ENCODE assay signal across 8 cellular contexts in genomic region chr2:231786917-231787292, GRCh38. TPM values are rescaled to one million over a fixed set of nuclear protein-coding genes. Genes with fewer than 3 reads are reported as not detected.
A peak's percentile ranks its signal among the peaks of the same experiment; 100 is the strongest.
DNase-seq lines count a peak whose midpoint lies in the region; ATAC-seq and TF ChIP-seq lines count a peak whose summit lies in the region.

No MANE protein-coding gene starts in this region.

- in situ Hi-C loops in KBM-7 (cut with MboI; ENCODE audit: low pct_unique_long_range_greater_than_20kb, low sequenced_read_pairs) = no loop called here

- H3K27ac Mint-ChIP-seq in activated CD4-positive, alpha-beta T cell treated with anti-CD3 and anti-CD28 coated beads, Interleukin-2, amount 10 ng/mL, durations not matched to agents 7 days and 5 days = peak overlapping the region; percentile 74
- H3K27ac Mint-ChIP-seq in activated naive CD8-positive, alpha-beta T cell treated with anti-CD3 and anti-CD28 coated beads, Interleukin-2, amount 50 U/mL, for 24 hours = peak overlapping the region; percentile 90

- CTCF ChIA-PET in activated CD4-positive, alpha-beta T cell treated with anti-CD3 and anti-CD28 coated beads, Interleukin-2, amount 10 ng/mL, durations not matched to agents 7 days and 5 days (lab: Charles Lee) = interaction anchor here (1.0 kb wide), 1 partner anchor 173 kb away, joined by 3 read pairs; no protein-coding TSS in a partner anchor

- peaks cover 6% of the 10 kb centered on the region for H3K36me3 Mint-ChIP-seq in activated CD4-positive, alpha-beta T cell treated with anti-CD3 and anti-CD28 coated beads, Interleukin-2, amount 10 ng/mL, durations not matched to agents 7 days and 5 days (ENCODE audit: low read depth)
- H3K36me3 Mint-ChIP-seq in activated naive CD8-positive, alpha-beta T cell treated with anti-CD3 and anti-CD28 coated beads, Interleukin-2, amount 50 U/mL, for 24 hours (ENCODE audit: low read depth) = peaks cover 14% of the 10 kb centered on the region

- H3K27me3 ChIP-seq in liver (ENCODE audit: control insufficient read depth in 4 of 4, insufficient read depth in 4 of 4, low read length in 3 of 4) (no peaks in the 10 kb centered on the region), thymus (ENCODE audit: control insufficient read depth, insufficient read depth) (no peaks in the 10 kb centered on the region)

- H3K9me3 ChIP-seq in liver (ENCODE audit: control insufficient read depth in 4 of 4, low read length in 3 of 4) (no peaks in the 10 kb centered on the region), thymus (ENCODE audit: control insufficient read depth) (no peaks in the 10 kb centered on the region)

- POLR2A ChIA-PET in activated CD4-positive, alpha-beta T cell treated with anti-CD3 and anti-CD28 coated beads, Interleukin-2, amount 10 ng/mL, durations not matched to agents 7 days and 5 days (lab: Charles Lee) = no interaction called here

- H3K27me3 Mint-ChIP-seq in activated CD4-positive, alpha-beta T cell treated with anti-CD3 and anti-CD28 coated beads, Interleukin-2, amount 10 ng/mL, durations not matched to agents 7 days and 5 days = no peaks in the 10 kb centered on the region
- no peaks in the 10 kb centered on the region for H3K27me3 Mint-ChIP-seq in activated naive CD8-positive, alpha-beta T cell treated with anti-CD3 and anti-CD28 coated beads, Interleukin-2, amount 50 U/mL, for 24 hours

- H3K27ac ChIP-seq in liver (ENCODE audit: low read depth in 1 of 2, low read length in 2 of 2) (no peak overlapping the region), thymus (ENCODE audit: low read depth) (no peak overlapping the region)

- TF ChIP-seq RAD21 in liver (IDR thresholded peaks at IDR 0.05) = no peak

- H3K4me1 ChIP-seq in liver (ENCODE audit: control insufficient read depth in 4 of 4, insufficient read depth in 4 of 4, low read length in 3 of 4) (peaks cover 0 to 70% (median 54%) of the 10 kb centered on the region in 4 donors), thymus (ENCODE audit: control insufficient read depth, insufficient read depth, low read length) (peaks cover 18% of the 10 kb centered on the region)

- 16% methylated on average over 11 of the region's 11 CpGs for WGBS in liver
- 28% methylated on average over 11 of the region's 11 CpGs for WGBS in thymus

- H3K9me3 Mint-ChIP-seq in activated CD4-positive, alpha-beta T cell treated with anti-CD3 and anti-CD28 coated beads, Interleukin-2, amount 10 ng/mL, durations not matched to agents 7 days and 5 days = no peaks in the 10 kb centered on the region
- H3K9me3 Mint-ChIP-seq in activated naive CD8-positive, alpha-beta T cell treated with anti-CD3 and anti-CD28 coated beads, Interleukin-2, amount 50 U/mL, for 24 hours = no peaks in the 10 kb centered on the region

- TF ChIP-seq CTCF in liver (IDR thresholded peaks at IDR 0.05; ENCODE audit: low read depth, low read length, missing input control) = no peak

- H3K36me3 ChIP-seq in liver (ENCODE audit: control insufficient read depth in 4 of 4, insufficient read depth in 3 of 4, low read depth in 1 of 4, low read length in 3 of 4) (peaks cover 0 to 15% (median 5%) of the 10 kb centered on the region in 4 donors), thymus (ENCODE audit: control insufficient read depth, insufficient read depth) (peaks cover 18% of the 10 kb centered on the region)

- peak overlapping the region; percentile 86 for H3K4me3 Mint-ChIP-seq in activated CD4-positive, alpha-beta T cell treated with anti-CD3 and anti-CD28 coated beads, Interleukin-2, amount 10 ng/mL, durations not matched to agents 7 days and 5 days
- peak overlapping the region; percentile 87 for H3K4me3 Mint-ChIP-seq in activated naive CD8-positive, alpha-beta T cell treated with anti-CD3 and anti-CD28 coated beads, Interleukin-2, amount 50 U/mL, for 24 hours

- no peak for ATAC-seq in activated naive CD8-positive, alpha-beta T cell treated with anti-CD3 and anti-CD28 coated beads, Interleukin-2, amount 50 U/mL, for 24 hours
- no peak for ATAC-seq in HG03378 (IDR thresholded peaks at IDR 0.05; ENCODE audit: unreplicated experiment)

- H3K9ac ChIP-seq in liver (ENCODE audit: low read depth in 1 of 2, low read length in 2 of 2) = peak overlapping the region in 1 of 2 donors; percentile 62

- no peak for DNase-seq in activated CD4-positive, alpha-beta T cell treated with anti-CD3 and anti-CD28 coated beads, Interleukin-2, amount 10 ng/mL, durations not matched to agents 7 days and 5 days
- DNase-seq in activated CD4-positive, alpha-beta T cell treated with anti-CD3 and anti-CD28 coated beads for 4 hours = no peak
- no peak for DNase-seq in activated naive CD8-positive, alpha-beta T cell treated with anti-CD3 and anti-CD28 coated beads, Interleukin-2, amount 50 U/mL, for 24 hours
- DNase-seq in NCI-H1436 treated with DMSO at 0.1 percent for 48 hours (lab: John Stamatoyannopoulos, UW) (no peak), KBM-7 (no peak)

- H3K4me3 ChIP-seq in liver (ENCODE audit: low read depth in 1 of 3, low read length in 3 of 3) (peak overlapping the region; percentile 88 to 95 (median 92)), thymus (ENCODE audit: low read length) (peak overlapping the region; percentile 63)

- H3K4me1 Mint-ChIP-seq in activated CD4-positive, alpha-beta T cell treated with anti-CD3 and anti-CD28 coated beads, Interleukin-2, amount 10 ng/mL, durations not matched to agents 7 days and 5 days = peaks cover 69% of the 10 kb centered on the region
- peaks cover 56% of the 10 kb centered on the region for H3K4me1 Mint-ChIP-seq in activated naive CD8-positive, alpha-beta T cell treated with anti-CD3 and anti-CD28 coated beads, Interleukin-2, amount 50 U/mL, for 24 hours

TF ChIP-seq in liver, 16 proteins besides CTCF, POLR2A, EP300 and RAD21 (continues in another document):
- TF ChIP-seq ZBTB33 (IDR thresholded peaks at IDR 0.05) (no peak), NR2F2 (IDR thresholded peaks at IDR 0.05) (no peak), ATF3 (IDR thresholded peaks at IDR 0.05) (no peak), MAX (IDR thresholded peaks at IDR 0.05) (no peak), FOXA1 (IDR thresholded peaks at IDR 0.05) (no peak), HNF4A (conservative IDR thresholded peaks at IDR 0.05) (no peak), HNF4G (IDR thresholded peaks at IDR 0.05) (no peak), TAF1 (conservative IDR thresholded peaks at IDR 0.05) (no peak), SP1 (IDR thresholded peaks at IDR 0.05) (no peak), RXRA (IDR thresholded peaks at IDR 0.05) (no peak), EGR1 (IDR thresholded peaks at IDR 0.05; ENCODE audit: low read depth in 2 of 2) (no peak), YY1 (IDR thresholded peaks at IDR 0.05) (no peak), FOXA2 (IDR thresholded peaks at IDR 0.05) (no peak), JUND (IDR thresholded peaks at IDR 0.05) (no peak)

RNA-seq across cellular contexts. Expression of gene COPS7B, which starts 0.7 kb away (rescaled TPM):
- total RNA-seq in activated CD4-positive, alpha-beta T cell treated with anti-CD3 and anti-CD28 coated beads, Interleukin-2, amount 10 ng/mL, durations not matched to agents 7 days and 5 days = 10 to 100 TPM; 44.9 to 50.0 TPM
- 10 to 100 TPM in 1 of 2 donors, 1 to 10 TPM in 1; 8.7 to 13.5 TPM for total RNA-seq in liver
- polyA plus RNA-seq in liver = 10 to 100 TPM in 1 of 2 donors, 1 to 10 TPM in 1; 9.8 to 10.8 TPM
- polyA plus RNA-seq in thymus = 29.0 TPM

RNA-seq across cellular contexts. Expression of gene PDE6D, which starts 5.8 kb away (rescaled TPM):
- total RNA-seq in activated CD4-positive, alpha-beta T cell treated with anti-CD3 and anti-CD28 coated beads, Interleukin-2, amount 10 ng/mL, durations not matched to agents 7 days and 5 days = 10 to 100 TPM; 30.2 to 36.0 TPM
- total RNA-seq in liver = 1 to 10 TPM; 6.6 to 7.1 TPM
- 1 to 10 TPM; 6.9 to 8.5 TPM for polyA plus RNA-seq in liver
- polyA plus RNA-seq in thymus = 44.2 TPM
